9 cellular contexts compared by ENCODE assay signal in genomic region chr9:111399772-111400563, GRCh38.
DNase-seq lines count a peak whose midpoint lies in the region; ATAC-seq and TF ChIP-seq lines count a peak whose summit lies in the region.
"Had no signal": no experiment of that assay in that cellular context is flagged by ENCODE, and none has a peak within 500 bp of the region (broad histone marks: within the 10 kb centered on the region; RNA-seq: fewer than 3 reads in every experiment).

No MANE protein-coding gene starts in this region.

- WGBS in SK-N-SH (ENCODE audit: low lambda C conversion rate): 83% methylated on average over 4 of the region's 4 CpGs

- H3K4me1 ChIP-seq in HEK293 (ENCODE audit: control insufficient read depth, insufficient read depth, low read length): no peaks in the 10 kb centered on the region
- no peaks in the 10 kb centered on the region for H3K4me1 ChIP-seq in SK-N-SH (ENCODE audit: control insufficient read depth in 1 of 2, insufficient read depth in 2 of 2, low read depth in 1 of 2, low read length in 1 of 2)

- no peak for ATAC-seq in activated CD8-positive, alpha-beta memory T cell treated with anti-CD3 and anti-CD28 coated beads, Interleukin-2, amount 10 ng/mL, durations not matched to agents 7 days and 5 days
- ATAC-seq in GM19023 (IDR thresholded peaks at IDR 0.05; ENCODE audit: unreplicated experiment): no peak

- peaks cover 3% of the 10 kb centered on the region for H3F3A ChIP-seq in SK-N-SH (replicated peaks; ENCODE audit: insufficient read depth)

- POLR2A ChIA-PET in HEK293 (lab: Yijun Ruan, JAX) (interaction anchor here (0.5 kb wide), 1 partner anchor 9 kb away, joined by 3 read pairs; no protein-coding TSS in a partner anchor), SK-N-SH (lab: Yijun Ruan, JAX) (no interaction called here)

- no peak overlapping the region for H3K4me2 ChIP-seq in SK-N-SH

- no peak overlapping the region for H2AFZ ChIP-seq in SK-N-SH (ENCODE audit: low read depth)

- no peaks in the 10 kb centered on the region for H3K9me3 ChIP-seq in HEK293 (ENCODE audit: control insufficient read depth, insufficient read depth, low read depth, low read length)
- peaks cover 24% of the 10 kb centered on the region for H3K9me3 ChIP-seq in SK-N-SH

- H3K27me3 Mint-ChIP-seq in Calu3 (ENCODE audit: unreplicated experiment): no peaks in the 10 kb centered on the region
- no peaks in the 10 kb centered on the region for H3K27me3 Mint-ChIP-seq in activated CD8-positive, alpha-beta memory T cell treated with anti-CD3 and anti-CD28 coated beads, Interleukin-2, amount 10 ng/mL, durations not matched to agents 7 days and 5 days

- H3K4me3 ChIP-seq in HEK293 (ENCODE audit: low read depth, low read length): no peak overlapping the region
- no peak overlapping the region for H3K4me3 ChIP-seq in SK-N-SH (ENCODE audit: low read depth in 2 of 2, low read length in 1 of 2)

- H4K20me1 ChIP-seq in SK-N-SH (ENCODE audit: insufficient read depth): no peaks in the 10 kb centered on the region

- CTCF ChIA-PET in Calu3 (lab: Charles Lee) (interaction anchor here (0.6 kb wide), 1 partner anchor 678 kb away, joined by 8 read pairs; no protein-coding TSS in a partner anchor), HEK293 (lab: Yijun Ruan, JAX) (interaction anchor here (0.6 to 2.7 kb wide), 14 partner anchors 9 to 719 kb away, joined by 3 to 11 read pairs (median 4); no protein-coding TSS in a partner anchor), SK-N-SH (lab: Yijun Ruan, JAX) (interaction anchor here (0.7 to 1.7 kb wide), 2 partner anchors 12 to 93 kb away, joined by 3 to 4 read pairs; no protein-coding TSS in a partner anchor)
- CTCF ChIA-PET in activated CD8-positive, alpha-beta memory T cell treated with anti-CD3 and anti-CD28 coated beads, Interleukin-2, amount 10 ng/mL, durations not matched to agents 7 days and 5 days (lab: Charles Lee): interaction anchor here (1.1 kb wide), 1 partner anchor 112 kb away, joined by 3 read pairs; no protein-coding TSS in a partner anchor

- H3K9me3 Mint-ChIP-seq in Calu3 (ENCODE audit: low read depth, unreplicated experiment): no peaks in the 10 kb centered on the region
- peaks cover 12% of the 10 kb centered on the region for H3K9me3 Mint-ChIP-seq in activated CD8-positive, alpha-beta memory T cell treated with anti-CD3 and anti-CD28 coated beads, Interleukin-2, amount 10 ng/mL, durations not matched to agents 7 days and 5 days (ENCODE audit: low read depth)

- no peaks in the 10 kb centered on the region for H3K4me1 Mint-ChIP-seq in Calu3 (ENCODE audit: low read depth, unreplicated experiment)
- peaks cover 2% of the 10 kb centered on the region for H3K4me1 Mint-ChIP-seq in activated CD8-positive, alpha-beta memory T cell treated with anti-CD3 and anti-CD28 coated beads, Interleukin-2, amount 10 ng/mL, durations not matched to agents 7 days and 5 days
- H3K4me1 Mint-ChIP-seq: brain had no signal

- intact Hi-C loops in Calu3 (cut with micrococcal nuclease; ENCODE audit: unreplicated experiment): loop anchor here (10.0 kb wide), 1 partner anchor 765 kb away; no protein-coding TSS in a partner anchor

- no peak overlapping the region for H3K4me3 Mint-ChIP-seq in Calu3 (ENCODE audit: low read depth, unreplicated experiment)
- H3K4me3 Mint-ChIP-seq in activated CD8-positive, alpha-beta memory T cell treated with anti-CD3 and anti-CD28 coated beads, Interleukin-2, amount 10 ng/mL, durations not matched to agents 7 days and 5 days: no peak overlapping the region
- H3K4me3 Mint-ChIP-seq: brain had no signal

- H3K9ac ChIP-seq in SK-N-SH: no peak overlapping the region

- peaks cover 14% of the 10 kb centered on the region for H3K36me3 Mint-ChIP-seq in Calu3 (ENCODE audit: insufficient read depth, unreplicated experiment)
- H3K36me3 Mint-ChIP-seq in activated CD8-positive, alpha-beta memory T cell treated with anti-CD3 and anti-CD28 coated beads, Interleukin-2, amount 10 ng/mL, durations not matched to agents 7 days and 5 days: peaks cover 77% of the 10 kb centered on the region

- no peaks in the 10 kb centered on the region for H3K27me3 ChIP-seq in SK-N-SH (ENCODE audit: insufficient read depth)

- TF ChIP-seq CTCF in Calu3 (IDR thresholded peaks at IDR 0.05; ENCODE audit: unreplicated experiment) (peak; percentile 59), HEK293 (tag by site-specific recombination; IDR thresholded peaks at IDR 0.05) (no peak), SK-N-SH (IDR thresholded peaks at IDR 0.05) (peak; percentile 40; the same call in 1 of the 2 replicates)

- peak; percentile 57 for DNase-seq in Calu3
- peak; percentile 7 for DNase-seq in SK-N-SH
- DNase-seq in iris pigment epithelial cell (ENCODE audit: low read depth): peak; percentile 27
- no peak for DNase-seq in AG08396 (ENCODE audit: low spot score)
- no peak for DNase-seq in T-helper 9 cell
- DNase-seq in activated CD8-positive, alpha-beta memory T cell treated with anti-CD3 and anti-CD28 coated beads, Interleukin-2, amount 10 ng/mL, durations not matched to agents 7 days and 5 days: no peak

- no TSS peak for BruUV-seq in Calu3 (replicated peaks; lab: Mats Ljungman, UMichigan)

- no peaks in the 10 kb centered on the region for H3K9me2 ChIP-seq in SK-N-SH

- H3K27ac ChIP-seq in HEK293 (ENCODE audit: extremely low read depth, low read depth, low read length) (no peak overlapping the region), SK-N-SH (ENCODE audit: low read depth in 2 of 2, low read length in 1 of 2) (no peak overlapping the region)

- TF ChIP-seq EP300 in SK-N-SH (IDR thresholded peaks at IDR 0.05; ENCODE audit: borderline replicate concordance in 1 of 2, low read depth in 1 of 2, low read length in 1 of 2): no peak

- peaks cover 10 to 50% of the 10 kb centered on the region in 2 experiments for H3K36me3 ChIP-seq in HEK293 (ENCODE audit: control insufficient read depth in 2 of 2, insufficient read depth in 1 of 2, low read length in 2 of 2)
- peaks cover 47 to 86% of the 10 kb centered on the region in 2 experiments for H3K36me3 ChIP-seq in SK-N-SH (replicated peaks in 1 of 2; ENCODE audit: control insufficient read depth in 1 of 2, insufficient read depth in 2 of 2, low read length in 1 of 2)

- H3K79me2 ChIP-seq in SK-N-SH (ENCODE audit: insufficient read depth): peaks cover 26% of the 10 kb centered on the region; the same call in 1 of the 2 replicates

- no peak overlapping the region for H3K27ac Mint-ChIP-seq in Calu3 (ENCODE audit: unreplicated experiment)
- H3K27ac Mint-ChIP-seq in activated CD8-positive, alpha-beta memory T cell treated with anti-CD3 and anti-CD28 coated beads, Interleukin-2, amount 10 ng/mL, durations not matched to agents 7 days and 5 days: no peak overlapping the region
- H3K27ac Mint-ChIP-seq: brain had no signal

- peak; percentile 45 for TF ChIP-seq RAD21 in SK-N-SH (IDR thresholded peaks at IDR 0.05; ENCODE audit: low read length)

TF ChIP-seq in HEK293, 187 proteins besides CTCF, POLR2A, EP300 and RAD21 (continues in another document):
- TF ChIP-seq EGR2 (tag by site-specific recombination; IDR thresholded peaks at IDR 0.05; ENCODE audit: low read depth): no peak
- no peak for TF ChIP-seq ZBTB44 (tag by site-specific recombination; IDR thresholded peaks at IDR 0.05)
- TF ChIP-seq ZNF777 (tag by site-specific recombination; IDR thresholded peaks at IDR 0.05; ENCODE audit: borderline replicate concordance): no peak
- TF ChIP-seq ZNF140 (tag by site-specific recombination; IDR thresholded peaks at IDR 0.05): no peak

TF ChIP-seq in SK-N-SH, 30 proteins besides CTCF, POLR2A, EP300 and RAD21 (continues in another document):
- no peak for TF ChIP-seq FOXM1 (IDR thresholded peaks at IDR 0.05; ENCODE audit: low read depth)
- TF ChIP-seq YY1 (IDR thresholded peaks at IDR 0.05; ENCODE audit: low read depth): no peak
- TF ChIP-seq RFX5 (IDR thresholded peaks at IDR 0.05; ENCODE audit: low read length): no peak
- TF ChIP-seq NRF1 (IDR thresholded peaks at IDR 0.05; ENCODE audit: low read depth, low read length): no peak
- TF ChIP-seq TAF1 (IDR thresholded peaks at IDR 0.05; ENCODE audit: borderline replicate concordance, low read depth, low read length): no peak
- no peak for TF ChIP-seq REST (IDR thresholded peaks at IDR 0.05; ENCODE audit: low read depth, low read length)

Comparison
In these comparisons a context has a peak if more than half of its experiments do, and no peak if none do; other contexts are left out.
1. DNase-seq: peak in Calu3 (single experiment), SK-N-SH (single experiment) and iris pigment epithelial cell (single experiment); none in AG08396 (single experiment), T-helper 9 cell (single experiment) and activated CD8-positive, alpha-beta memory T cell treated with anti-CD3 and anti-CD28 coated beads, Interleukin-2, amount 10 ng/mL, durations not matched to agents 7 days and 5 days (single experiment).